1 cellular context compared by ENCODE assay signal in genomic region chr3:172099495-172099808, GRCh38.
TF ChIP-seq lines count a peak whose summit lies in the region.

No MANE protein-coding gene starts in this region.

TF ChIP-seq in HEK293T, 16 proteins besides CTCF, POLR2A, EP300 and RAD21 (continued from another document):
- no peak for TF ChIP-seq BHLHE40 (IDR thresholded peaks at IDR 0.05; ENCODE audit: borderline replicate concordance)
- TF ChIP-seq HDGF (IDR thresholded peaks at IDR 0.05; ENCODE audit: borderline replicate concordance), result no peak
- no peak for TF ChIP-seq CTBP1 (IDR thresholded peaks at IDR 0.05; ENCODE audit: borderline replicate concordance)
